Comparison of ENCODE assay signal across 19 cellular contexts in genomic region chr6:105536961-105537360, GRCh38.
DNase-seq lines count a peak whose midpoint lies in the region; ATAC-seq and TF ChIP-seq lines count a peak whose summit lies in the region.
"Had no signal": no experiment of that assay in that cellular context is flagged by ENCODE, and none has a peak within 500 bp of the region (broad histone marks: within the 10 kb centered on the region; RNA-seq: fewer than 3 reads in every experiment).

No MANE protein-coding gene starts in this region.

- H4K20me1 ChIP-seq in mammary epithelial cell (ENCODE audit: insufficient read depth, low read length): no peaks in the 10 kb centered on the region

- BruUV-seq in A673 (replicated peaks; lab: Mats Ljungman, UMichigan) (no TSS peak), mammary epithelial cell (replicated peaks; lab: Mats Ljungman, UMichigan) (no TSS peak)

- TF ChIP-seq POLR2A in esophagus squamous epithelium (IDR thresholded peaks at IDR 0.05): no peak

- no peaks in the 10 kb centered on the region for H3K9me3 ChIP-seq in A673 (ENCODE audit: low read depth, low read length, poor library complexity, severe bottlenecking)
- H3K9me3 ChIP-seq in mammary epithelial cell (replicated peaks; ENCODE audit: insufficient read depth, low read length): no peaks in the 10 kb centered on the region
- no peaks in the 10 kb centered on the region for H3K9me3 ChIP-seq in esophagus squamous epithelium
- H3K9me3 ChIP-seq: SJCRH30 had no signal

- POLR2A ChIA-PET in A673 (lab: Charles Lee; ENCODE audit: low non-redundant PET): no interaction called here

- H3K4me1 ChIP-seq in A673 (ENCODE audit: insufficient read depth, low read length, poor library complexity, severe bottlenecking): peaks cover 23% of the 10 kb centered on the region
- H3K4me1 ChIP-seq in mammary epithelial cell (ENCODE audit: insufficient read depth, low read length): peaks cover 19% of the 10 kb centered on the region
- peaks cover 0 to 21% (median 0%) of the 10 kb centered on the region in 3 donors for H3K4me1 ChIP-seq in esophagus squamous epithelium
- H3K4me1 ChIP-seq: SJCRH30 had no signal

- H3K27me3 ChIP-seq in A673 (replicated peaks; ENCODE audit: insufficient read depth, low read depth, low read length, poor library complexity) (no peaks in the 10 kb centered on the region), mammary epithelial cell (ENCODE audit: insufficient read depth, low read length) (no peaks in the 10 kb centered on the region), esophagus squamous epithelium (no peaks in the 10 kb centered on the region)
- H3K27me3 ChIP-seq: SJCRH30 had no signal

- in situ Hi-C loops in mammary epithelial cell (cut with MboI; ENCODE audit: low sequenced_read_pairs in 2 of 2): no loop called here

- dilution Hi-C loops in mammary epithelial cell (cut with HindIII; ENCODE audit: low sequenced_read_pairs): no loop called here

- H3K4me3 ChIP-seq in A673 (ENCODE audit: low read depth, low read length, poor library complexity, severe bottlenecking): no peak overlapping the region
- H3K4me3 ChIP-seq in mammary epithelial cell (replicated peaks in 1 of 3; ENCODE audit: insufficient read depth in 1 of 3, low read depth in 2 of 3, low read length in 3 of 3): no peak overlapping the region
- H3K4me3 ChIP-seq in esophagus squamous epithelium: no peak overlapping the region
- H3K4me3 ChIP-seq: K562, SJCRH30 had no signal

- H2AFZ ChIP-seq in mammary epithelial cell (ENCODE audit: low read depth, low read length): peak overlapping the region; percentile 64

- no peaks in the 10 kb centered on the region for H3K36me3 ChIP-seq in A673 (ENCODE audit: insufficient read depth, low read length, poor library complexity, severe bottlenecking)
- H3K36me3 ChIP-seq in mammary epithelial cell (ENCODE audit: insufficient read depth, low read length): no peaks in the 10 kb centered on the region
- H3K36me3 ChIP-seq in esophagus squamous epithelium: no peaks in the 10 kb centered on the region
- H3K36me3 ChIP-seq: SJCRH30 had no signal

- H3K9ac ChIP-seq in mammary epithelial cell (ENCODE audit: insufficient read depth, low read length): peak overlapping the region; percentile 52

- intact Hi-C loops in A673 (cut with micrococcal nuclease; ENCODE audit: unreplicated experiment) (no loop called here), mammary epithelial cell (cut with micrococcal nuclease) (loop anchor here (2.0 to 5.0 kb wide), 2 partner anchors 64 to 550 kb away; partner anchors contain the start of gene PRDM1), esophagus squamous epithelium (cut with DNase I) (no loop called here)

- peak; percentile 71 for DNase-seq in A673 (ENCODE audit: low spot score)
- DNase-seq in NCI-H82 (lab: John Stamatoyannopoulos, UW): peak; percentile 88
- DNase-seq in mammary epithelial cell: peak; percentile 96
- DNase-seq in esophagus squamous epithelium (lab: John Stamatoyannopoulos, UW): no peak
- DNase-seq in hypothalamus (lab: John Stamatoyannopoulos, UW): no peak
- DNase-seq in CD1c-positive myeloid dendritic cell (ENCODE audit: extremely low spot score): no peak
- DNase-seq: Calu3; CD4-positive, alpha-beta memory T cell; HCEC 1CT; NCI-H1105; NCI-H1694; NCI-H774; PC-3; RPMI8226; SJCRH30; SW 1271 had no signal

- peak overlapping the region; percentile 68 for H3K4me2 ChIP-seq in mammary epithelial cell (ENCODE audit: insufficient read depth, low read depth, low read length)

- no peak overlapping the region for H3K27ac ChIP-seq in A673 (ENCODE audit: low read depth, low read length, poor library complexity, severe bottlenecking)
- H3K27ac ChIP-seq in mammary epithelial cell (ENCODE audit: insufficient read depth, low read depth, low read length): peak overlapping the region; percentile 96
- peak overlapping the region in 3 of 4 donors; percentile 26 to 53 (median 36) for H3K27ac ChIP-seq in esophagus squamous epithelium
- H3K27ac ChIP-seq: SJCRH30 had no signal

- WGBS in mammary epithelial cell (ENCODE audit: low coverage, missing lambda C conversion rate): 2% methylated on average over 3 of the region's 3 CpGs
- 30 to 33% methylated on average over 3 of the region's 3 CpGs for WGBS in esophagus squamous epithelium, 2 donors

- CTCF ChIA-PET in A673 (lab: Charles Lee): no interaction called here
- CTCF ChIA-PET in mammary epithelial cell (lab: Charles Lee; ENCODE audit: low non-redundant PET): no interaction called here

- no peak for ATAC-seq in HG02763 (IDR thresholded peaks at IDR 0.05; ENCODE audit: unreplicated experiment)
- no peak for ATAC-seq in GM21737 (IDR thresholded peaks at IDR 0.05; ENCODE audit: unreplicated experiment)
- ATAC-seq: K562, PC-3 had no signal

- TF ChIP-seq CTCF in A673 (conservative IDR thresholded peaks at IDR 0.05; ENCODE audit: low read depth, low read length) (no peak), mammary epithelial cell (conservative IDR thresholded peaks at IDR 0.05 in 1 of 2, IDR thresholded peaks at IDR 0.05 in 1 of 2; ENCODE audit: extremely low read depth in 1 of 2, insufficient read depth in 1 of 2, low read depth in 1 of 2, low read length in 2 of 2) (peak in 1 of 2 donors; percentile 10), esophagus squamous epithelium (IDR thresholded peaks at IDR 0.05) (peak in 1 of 6 experiments; percentile 21)

- H3K79me2 ChIP-seq in mammary epithelial cell (ENCODE audit: insufficient read depth, low read length): no peaks in the 10 kb centered on the region

Comparison
In these comparisons a context has a peak if more than half of its experiments do, and no peak if none do; other contexts are left out.
1. DNase-seq: peak in A673 (single experiment), NCI-H82 (single experiment) and mammary epithelial cell (single experiment); none in esophagus squamous epithelium (single experiment), hypothalamus (0 of 51) and CD1c-positive myeloid dendritic cell (single experiment).